Comparison of ENCODE assay signal across 21 cellular contexts in genomic region chr21:38912355-38912619, GRCh38.
DNase-seq lines count a peak whose midpoint lies in the region; FAIRE-seq and TF ChIP-seq lines count a peak whose summit lies in the region.
"Had no signal": no experiment of that assay in that cellular context is flagged by ENCODE, and none has a peak within 500 bp of the region (broad histone marks: within the 10 kb centered on the region; RNA-seq: fewer than 3 reads in every experiment).

No MANE protein-coding gene starts in this region.

- H3K9me3 ChIP-seq in esophagus muscularis mucosa, result no peaks in the 10 kb centered on the region
- no peaks in the 10 kb centered on the region for H3K9me3 ChIP-seq in prostate gland
- no peaks in the 10 kb centered on the region for H3K9me3 ChIP-seq in tibial nerve
- no peaks in the 10 kb centered on the region for H3K9me3 ChIP-seq in CD8-positive, alpha-beta memory T cell (ENCODE audit: low read length)
- H3K9me3 ChIP-seq in kidney (ENCODE audit: control insufficient read depth in 1 of 2, low read length in 2 of 2), result no peaks in the 10 kb centered on the region
- H3K9me3 ChIP-seq: BLaER1, left lung, MG63 had no signal

- H3K27ac Mint-ChIP-seq in CD8-positive, alpha-beta memory T cell, result no peak overlapping the region
- H3K27ac Mint-ChIP-seq: activated CD4-positive, alpha-beta memory T cell treated with anti-CD3 and anti-CD28 coated beads, Interleukin-2, amount 10 ng/mL, durations not matched to agents 7 days and 5 days; activated naive CD8-positive, alpha-beta T cell; naive thymus-derived CD4-positive, alpha-beta T cell had no signal

- peaks cover 11 to 26% of the 10 kb centered on the region in 2 donors for H3K27me3 Mint-ChIP-seq in CD8-positive, alpha-beta memory T cell

- CTCF ChIA-PET in RWPE1 (lab: Yijun Ruan, JAX), result no interaction called here
- CTCF ChIA-PET in CD8-positive, alpha-beta memory T cell (lab: Charles Lee), result no interaction called here

- no peak overlapping the region for H3K4me3 Mint-ChIP-seq in CD8-positive, alpha-beta memory T cell
- H3K4me3 Mint-ChIP-seq: activated CD4-positive, alpha-beta memory T cell treated with anti-CD3 and anti-CD28 coated beads, Interleukin-2, amount 10 ng/mL, durations not matched to agents 7 days and 5 days; activated naive CD8-positive, alpha-beta T cell; stimulated activated naive CD8-positive, alpha-beta T cell treated with anti-CD3 and anti-CD28 coated beads, Interleukin-15, amount 100 ng/mL, for 72 hours had no signal

- FAIRE-seq in kidney (lab: Jason Lieb, UNC), result no peak
- FAIRE-seq: D721Med, GM12878 had no signal

- H3K4me1 ChIP-seq in esophagus muscularis mucosa (peaks cover 48 to 58% (median 53%) of the 10 kb centered on the region in 4 donors), prostate gland (replicated peaks) (no peaks in the 10 kb centered on the region), tibial nerve (peaks cover 0 to 34% (median 12%) of the 10 kb centered on the region in 4 donors), kidney (ENCODE audit: control insufficient read depth in 1 of 2, insufficient read depth in 1 of 2, low read depth in 1 of 2, low read length in 2 of 2) (peaks cover 6 to 31% of the 10 kb centered on the region in 2 donors)
- H3K4me1 ChIP-seq in CD8-positive, alpha-beta memory T cell (ENCODE audit: insufficient read depth, low read length), result no peaks in the 10 kb centered on the region

- H3K36me3 ChIP-seq in esophagus muscularis mucosa (no peaks in the 10 kb centered on the region), prostate gland (no peaks in the 10 kb centered on the region), tibial nerve (no peaks in the 10 kb centered on the region), kidney (ENCODE audit: control insufficient read depth in 1 of 2, insufficient read depth in 2 of 2, low read length in 2 of 2) (no peaks in the 10 kb centered on the region)
- no peaks in the 10 kb centered on the region for H3K36me3 ChIP-seq in CD8-positive, alpha-beta memory T cell (ENCODE audit: insufficient read depth, low read length)
- H3K36me3 ChIP-seq: BLaER1, left lung, MG63 had no signal

- POLR2A ChIA-PET in RWPE1 (lab: Yijun Ruan, JAX; ENCODE audit: low non-redundant PET), result no interaction called here
- POLR2A ChIA-PET in CD8-positive, alpha-beta memory T cell (lab: Charles Lee), result no interaction called here

- TF ChIP-seq CTCF in RWPE1 (conservative IDR thresholded peaks at IDR 0.05; ENCODE audit: low read depth), result no peak
- TF ChIP-seq CTCF in esophagus muscularis mucosa (IDR thresholded peaks at IDR 0.05), result no peak
- no peak for TF ChIP-seq CTCF in prostate gland (IDR thresholded peaks at IDR 0.05)
- no peak for TF ChIP-seq CTCF in tibial nerve (IDR thresholded peaks at IDR 0.05)
- no peak for TF ChIP-seq CTCF in kidney (IDR thresholded peaks at IDR 0.05; ENCODE audit: borderline replicate concordance, extremely low read depth, insufficient read depth)

- WGBS in esophagus muscularis mucosa, result 97% methylated on average over 6 of the region's 6 CpGs
- 92% methylated on average over 6 of the region's 6 CpGs for WGBS in prostate gland
- WGBS in tibial nerve, 2 donors, result 79 to 88% methylated on average over 6 of the region's 6 CpGs

- no peak for DNase-seq in RWPE1 (ENCODE audit: low spot score)
- DNase-seq in esophagus muscularis mucosa (ENCODE audit: extremely low spot score), result no peak
- no peak for DNase-seq in prostate gland (ENCODE audit: low spot score)
- DNase-seq in tibial nerve (ENCODE audit: low spot score in 2 of 2), result no peak
- no peak for DNase-seq in NCI-H1436 treated with DMSO at 0.1 percent for 48 hours (lab: John Stamatoyannopoulos, UW)
- DNase-seq in CD8-positive, alpha-beta memory T cell, result no peak
- no peak for DNase-seq in kidney
- DNase-seq: activated CD4-positive, alpha-beta memory T cell treated with anti-CD3 and anti-CD28 coated beads, Interleukin-2, amount 10 ng/mL, durations not matched to agents 7 days and 5 days; activated T-cell treated with anti-CD3 and anti-CD28 coated beads, Interleukin-2, amount 50 U/mL, for 48 hours; effector CD8-positive, alpha-beta T cell; MG63; naive thymus-derived CD4-positive, alpha-beta T cell; NCI-H187 treated with DMSO at 0.1 percent for 48 hours; NCI-H446; stimulated activated naive CD8-positive, alpha-beta T cell treated with anti-CD3 and anti-CD28 coated beads, Interleukin-15, amount 100 ng/mL, for 72 hours had no signal

- H3K4me3 ChIP-seq in esophagus muscularis mucosa, result no peak overlapping the region
- no peak overlapping the region for H3K4me3 ChIP-seq in prostate gland
- H3K4me3 ChIP-seq in tibial nerve, result no peak overlapping the region
- H3K4me3 ChIP-seq in CD8-positive, alpha-beta memory T cell (ENCODE audit: low read length), result no peak overlapping the region
- H3K4me3 ChIP-seq in kidney (ENCODE audit: low read length in 2 of 2), result no peak overlapping the region
- H3K4me3 ChIP-seq: BLaER1, GM12878, left lung, MG63 had no signal

- intact Hi-C loops in esophagus muscularis mucosa (cut with DNase I), result no loop called here
- intact Hi-C loops in prostate gland (cut with DNase I), result no loop called here
- intact Hi-C loops in kidney (cut with DNase I), result no loop called here

- no peaks in the 10 kb centered on the region for H3K9me3 Mint-ChIP-seq in CD8-positive, alpha-beta memory T cell
- H3K9me3 Mint-ChIP-seq: activated CD4-positive, alpha-beta memory T cell treated with anti-CD3 and anti-CD28 coated beads, Interleukin-2, amount 10 ng/mL, durations not matched to agents 7 days and 5 days; naive thymus-derived CD4-positive, alpha-beta T cell; stimulated activated naive CD8-positive, alpha-beta T cell treated with anti-CD3 and anti-CD28 coated beads, Interleukin-15, amount 100 ng/mL, for 72 hours had no signal

- H3K9ac ChIP-seq in kidney (ENCODE audit: low read length in 2 of 2), result no peak overlapping the region
- H3K9ac ChIP-seq: BLaER1 had no signal

- H3K27me3 ChIP-seq in esophagus muscularis mucosa (no peaks in the 10 kb centered on the region), prostate gland (replicated peaks; ENCODE audit: insufficient read depth) (no peaks in the 10 kb centered on the region), tibial nerve (no peaks in the 10 kb centered on the region)
- H3K27me3 ChIP-seq in CD8-positive, alpha-beta memory T cell (ENCODE audit: insufficient read depth, low read length, poor library complexity, severe bottlenecking), result no peaks in the 10 kb centered on the region
- H3K27me3 ChIP-seq: BLaER1, left lung, MG63 had no signal

- no peaks in the 10 kb centered on the region for H3K4me1 Mint-ChIP-seq in CD8-positive, alpha-beta memory T cell
- H3K4me1 Mint-ChIP-seq: activated CD4-positive, alpha-beta memory T cell treated with anti-CD3 and anti-CD28 coated beads, Interleukin-2, amount 10 ng/mL, durations not matched to agents 7 days and 5 days had no signal

- TF ChIP-seq POLR2A in esophagus muscularis mucosa (IDR thresholded peaks at IDR 0.05; ENCODE audit: low read depth) (no peak), prostate gland (IDR thresholded peaks at IDR 0.05) (no peak), tibial nerve (IDR thresholded peaks at IDR 0.05) (no peak)

- TF ChIP-seq EP300 in esophagus muscularis mucosa (IDR thresholded peaks at IDR 0.05) (no peak), tibial nerve (IDR thresholded peaks at IDR 0.05) (no peak)

- no peaks in the 10 kb centered on the region for H3K36me3 Mint-ChIP-seq in CD8-positive, alpha-beta memory T cell
- H3K36me3 Mint-ChIP-seq: activated naive CD8-positive, alpha-beta T cell; naive thymus-derived CD4-positive, alpha-beta T cell had no signal

- H3K27ac ChIP-seq in RWPE1 (peak overlapping the region; percentile 93), esophagus muscularis mucosa (replicated peaks in 1 of 4) (peak overlapping the region; percentile 80 to 83 (median 81)), prostate gland (peak overlapping the region; percentile 83 to 86), tibial nerve (peak overlapping the region; percentile 71 to 85 (median 78)), kidney (ENCODE audit: low read depth in 2 of 2, low read length in 2 of 2) (no peak overlapping the region)
- H3K27ac ChIP-seq in CD8-positive, alpha-beta memory T cell (ENCODE audit: low read depth, low read length), result no peak overlapping the region
- H3K27ac ChIP-seq: VCaP had no signal

Comparison
In these comparisons a context has a peak if more than half of its experiments do, and no peak if none do; other contexts are left out.
1. H3K27ac ChIP-seq: peak in RWPE1 (single experiment), esophagus muscularis mucosa (4 of 4), prostate gland (2 of 2) and tibial nerve (4 of 4); none in CD8-positive, alpha-beta memory T cell (single experiment) and kidney (0 of 2).